Comparison of ENCODE assay signal across 25 cellular contexts in the genomic region with DNA sequence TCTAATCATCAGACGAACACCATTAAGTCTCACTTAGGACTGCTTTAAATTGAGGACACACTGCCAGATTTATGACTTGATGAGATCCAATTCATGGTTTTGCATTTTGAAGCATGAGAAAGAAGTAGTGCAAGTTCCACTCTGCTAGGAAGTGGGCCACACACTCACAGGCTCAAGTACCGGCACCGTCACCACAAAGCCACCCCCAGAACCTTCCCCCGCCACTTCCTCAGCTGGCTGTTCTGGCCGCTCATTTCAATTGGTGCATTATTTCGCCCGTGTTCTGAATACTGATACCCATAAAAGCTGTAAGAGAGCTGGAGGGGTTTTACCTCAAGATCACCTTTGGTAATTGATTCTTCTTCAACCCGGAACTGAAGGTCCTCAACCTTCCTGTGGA.
DNase-seq lines count a peak whose midpoint lies in the region; ATAC-seq and FAIRE-seq lines count a peak whose summit lies in the region.
"Had no signal": no experiment of that assay in that cellular context is flagged by ENCODE, and none has a peak within 500 bp of the region (broad histone marks: within the 10 kb centered on the region; RNA-seq: fewer than 3 reads in every experiment).

No MANE protein-coding gene starts in this region.

- no peak overlapping the region for H3K4me3 ChIP-seq in CD8-positive, alpha-beta memory T cell (ENCODE audit: low read length)
- H3K4me3 ChIP-seq in small intestine (ENCODE audit: low read depth in 1 of 2, low read length in 2 of 2), result no peak overlapping the region
- H3K4me3 ChIP-seq: SK-N-MC had no signal

- no peaks in the 10 kb centered on the region for H3K9me3 ChIP-seq in CD8-positive, alpha-beta memory T cell (ENCODE audit: low read length)
- H3K9me3 ChIP-seq in small intestine (ENCODE audit: control insufficient read depth, low read depth), result no peaks in the 10 kb centered on the region

- H3K9me3 Mint-ChIP-seq in activated CD8-positive, alpha-beta memory T cell treated with anti-CD3 and anti-CD28 coated beads, Interleukin-2, amount 10 ng/mL, durations not matched to agents 7 days and 5 days (ENCODE audit: low read depth), result no peaks in the 10 kb centered on the region
- no peaks in the 10 kb centered on the region for H3K9me3 Mint-ChIP-seq in CD8-positive, alpha-beta memory T cell
- no peaks in the 10 kb centered on the region for H3K9me3 Mint-ChIP-seq in effector memory CD8-positive, alpha-beta T cell

- H3K4me3 Mint-ChIP-seq in activated CD8-positive, alpha-beta memory T cell treated with anti-CD3 and anti-CD28 coated beads, Interleukin-2, amount 10 ng/mL, durations not matched to agents 7 days and 5 days, result no peak overlapping the region
- H3K4me3 Mint-ChIP-seq in CD8-positive, alpha-beta memory T cell, result peak overlapping the region in 2 of 7 donors; percentile 6 to 32
- H3K4me3 Mint-ChIP-seq in effector memory CD8-positive, alpha-beta T cell, result peak overlapping the region in 1 of 2 donors; percentile 21

- FAIRE-seq in small intestine (lab: Jason Lieb, UNC), result no peak
- FAIRE-seq: G401.6, GM12892 had no signal

- peak; percentile 66 for DNase-seq in activated CD8-positive, alpha-beta memory T cell treated with anti-CD3 and anti-CD28 coated beads, Interleukin-2, amount 10 ng/mL, durations not matched to agents 7 days and 5 days
- DNase-seq in activated CD8-positive, alpha-beta memory T cell treated with anti-CD3 and anti-CD28 coated beads for 24 hours, result no peak
- DNase-seq in CD8-positive, alpha-beta memory T cell, result no peak
- DNase-seq in effector memory CD8-positive, alpha-beta T cell, result peak in 1 of 3 experiments; percentile 2
- peak; percentile 18 for DNase-seq in small intestine
- no peak for DNase-seq in NCI-H2171 (lab: John Stamatoyannopoulos, UW)
- no peak for DNase-seq in GM19238 (ENCODE audit: insufficient read length, low spot score)
- DNase-seq: AML-193, COR-L47, GOT3, HCEC 1CT, KBM-7, MM.1S, NCI-H1048, NCI-H1417 treated with DMSO at 0.1 percent for 48 hours, NCI-H2227 treated with DMSO at 0.1 percent for 48 hours, NCI-H510A, NCI-H748 treated with DMSO at 0.1 percent for 48 hours, SHP77 treated with DMSO at 0.1 percent for 48 hours had no signal

- 79 to 89% (median 86%) methylated on average over 8 of the region's 8 CpGs for WGBS in small intestine, 3 donors

- no peaks in the 10 kb centered on the region for H3K4me1 ChIP-seq in CD8-positive, alpha-beta memory T cell (ENCODE audit: insufficient read depth, low read length)
- no peaks in the 10 kb centered on the region for H3K4me1 ChIP-seq in small intestine (ENCODE audit: control insufficient read depth in 2 of 2, insufficient read depth in 1 of 2, low read depth in 1 of 2, low read length in 1 of 2)

- CTCF ChIA-PET in activated CD8-positive, alpha-beta memory T cell treated with anti-CD3 and anti-CD28 coated beads, Interleukin-2, amount 10 ng/mL, durations not matched to agents 7 days and 5 days (lab: Charles Lee), result interaction anchor here (0.8 to 5.1 kb wide), 3 partner anchors 11 to 193 kb away, joined by 3 to 62 read pairs (median 4); no protein-coding TSS in a partner anchor
- CTCF ChIA-PET in CD8-positive, alpha-beta memory T cell (lab: Charles Lee), result interaction anchor here (1.0 kb wide), 1 partner anchor 221 kb away, joined by 3 read pairs; no protein-coding TSS in a partner anchor

- no peak overlapping the region for H3K27ac ChIP-seq in CD8-positive, alpha-beta memory T cell (ENCODE audit: low read depth, low read length)
- H3K27ac ChIP-seq in small intestine (ENCODE audit: low read depth in 1 of 2, low read length in 1 of 2), result no peak overlapping the region
- H3K27ac ChIP-seq: HL-60, RWPE1, SK-N-MC had no signal

- no peaks in the 10 kb centered on the region for H3K27me3 ChIP-seq in CD8-positive, alpha-beta memory T cell (ENCODE audit: insufficient read depth, low read length, poor library complexity, severe bottlenecking)
- no peaks in the 10 kb centered on the region for H3K27me3 ChIP-seq in small intestine (ENCODE audit: control insufficient read depth in 2 of 2, insufficient read depth in 2 of 2, low read length in 2 of 2)

- POLR2A ChIA-PET in CD8-positive, alpha-beta memory T cell (lab: Charles Lee), result no interaction called here

- H3K4me1 Mint-ChIP-seq in activated CD8-positive, alpha-beta memory T cell treated with anti-CD3 and anti-CD28 coated beads, Interleukin-2, amount 10 ng/mL, durations not matched to agents 7 days and 5 days, result peaks cover 18% of the 10 kb centered on the region
- peaks cover 1 to 14% (median 12%) of the 10 kb centered on the region in 3 donors for H3K4me1 Mint-ChIP-seq in CD8-positive, alpha-beta memory T cell
- peaks cover 4 to 8% of the 10 kb centered on the region in 2 donors for H3K4me1 Mint-ChIP-seq in effector memory CD8-positive, alpha-beta T cell (ENCODE audit: low read depth in 2 of 2)

- ATAC-seq in activated CD8-positive, alpha-beta memory T cell treated with anti-CD3 and anti-CD28 coated beads, Interleukin-2, amount 10 ng/mL, durations not matched to agents 7 days and 5 days, result peak; percentile 46
- ATAC-seq in effector memory CD8-positive, alpha-beta T cell (replicated peaks), result peak; percentile 56
- no peak for ATAC-seq in GM18867 (IDR thresholded peaks at IDR 0.05; ENCODE audit: unreplicated experiment)

- H3K36me3 Mint-ChIP-seq in activated CD8-positive, alpha-beta memory T cell treated with anti-CD3 and anti-CD28 coated beads, Interleukin-2, amount 10 ng/mL, durations not matched to agents 7 days and 5 days, result peaks cover 41% of the 10 kb centered on the region
- H3K36me3 Mint-ChIP-seq in CD8-positive, alpha-beta memory T cell, result peaks cover 5 to 61% (median 20%) of the 10 kb centered on the region in 3 donors
- peaks cover 46% of the 10 kb centered on the region for H3K36me3 Mint-ChIP-seq in effector memory CD8-positive, alpha-beta T cell (ENCODE audit: insufficient read depth)

- peaks cover 18% of the 10 kb centered on the region for H3K36me3 ChIP-seq in CD8-positive, alpha-beta memory T cell (ENCODE audit: insufficient read depth, low read length)
- H3K36me3 ChIP-seq in small intestine (ENCODE audit: control insufficient read depth in 2 of 2, insufficient read depth in 2 of 2, low read length in 2 of 2), result peaks cover 3 to 11% of the 10 kb centered on the region in 2 donors

- peak overlapping the region; percentile 75 for H3K27ac Mint-ChIP-seq in activated CD8-positive, alpha-beta memory T cell treated with anti-CD3 and anti-CD28 coated beads, Interleukin-2, amount 10 ng/mL, durations not matched to agents 7 days and 5 days
- peak overlapping the region in 6 of 8 donors; percentile 22 to 79 (median 54) for H3K27ac Mint-ChIP-seq in CD8-positive, alpha-beta memory T cell
- peak overlapping the region in 1 of 2 donors; percentile 75 for H3K27ac Mint-ChIP-seq in effector memory CD8-positive, alpha-beta T cell

- H3K27me3 Mint-ChIP-seq in activated CD8-positive, alpha-beta memory T cell treated with anti-CD3 and anti-CD28 coated beads, Interleukin-2, amount 10 ng/mL, durations not matched to agents 7 days and 5 days, result no peaks in the 10 kb centered on the region
- no peaks in the 10 kb centered on the region for H3K27me3 Mint-ChIP-seq in CD8-positive, alpha-beta memory T cell
- H3K27me3 Mint-ChIP-seq in effector memory CD8-positive, alpha-beta T cell, result no peaks in the 10 kb centered on the region

Comparison
In these comparisons a context has a peak if more than half of its experiments do, and no peak if none do; other contexts are left out.
1. DNase-seq: peak in activated CD8-positive, alpha-beta memory T cell treated with anti-CD3 and anti-CD28 coated beads, Interleukin-2, amount 10 ng/mL, durations not matched to agents 7 days and 5 days (single experiment) and small intestine (single experiment); none in activated CD8-positive, alpha-beta memory T cell treated with anti-CD3 and anti-CD28 coated beads for 24 hours (single experiment), CD8-positive, alpha-beta memory T cell (0 of 5), NCI-H2171 (single experiment) and GM19238 (single experiment).